In the genomic region with DNA sequence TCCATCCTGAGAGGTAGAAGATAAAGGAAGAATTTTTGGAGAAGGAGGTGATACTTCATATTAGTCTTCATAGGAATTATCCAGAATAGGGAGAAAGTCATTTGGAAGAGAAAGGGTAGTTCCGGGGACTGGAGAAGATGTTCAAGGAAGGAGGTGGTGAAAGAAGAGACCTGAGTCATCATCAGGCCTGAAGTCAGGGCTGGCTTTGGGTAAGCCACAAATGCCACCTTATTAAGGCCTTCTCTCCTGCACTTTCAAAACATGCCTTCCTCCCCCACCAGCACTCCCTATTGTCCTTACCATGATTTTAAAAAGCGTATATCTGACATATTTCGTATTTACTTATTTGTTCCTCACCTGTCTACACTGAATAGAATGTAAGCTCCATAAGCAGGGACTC, we compare ENCODE assay signal across 20 cellular contexts.
DNase-seq lines count a peak whose midpoint lies in the region; ATAC-seq and TF ChIP-seq lines count a peak whose summit lies in the region.
"Had no signal": no experiment of that assay in that cellular context is flagged by ENCODE, and none has a peak within 500 bp of the region (broad histone marks: within the 10 kb centered on the region; RNA-seq: fewer than 3 reads in every experiment).

No MANE protein-coding gene starts in this region.

- ATAC-seq in GM18505 (IDR thresholded peaks at IDR 0.05; ENCODE audit: unreplicated experiment): no peak
- no peak for ATAC-seq in GM18873 (IDR thresholded peaks at IDR 0.05; ENCODE audit: low FRiP score, unreplicated experiment)
- ATAC-seq in HG03342 (IDR thresholded peaks at IDR 0.05; ENCODE audit: unreplicated experiment): no peak

- H3K9me3 ChIP-seq in H9 (ENCODE audit: control insufficient read depth, low read depth, low read length): no peaks in the 10 kb centered on the region
- H3K9me3 ChIP-seq: A549 had no signal

- no peaks in the 10 kb centered on the region for H3K23me2 ChIP-seq in H9 (ENCODE audit: insufficient read length, low read depth, low read length, poor library complexity, severe bottlenecking)

- no peak overlapping the region for H2BK12ac ChIP-seq in H9 (ENCODE audit: insufficient read length, low read depth, low read length)

- peak; percentile 41 for DNase-seq in AG10803 (ENCODE audit: low read depth)
- no peak for DNase-seq in H9
- DNase-seq in RPMI7951 (ENCODE audit: low read depth): peak; percentile 7
- DNase-seq in glomerular visceral epithelial cell (ENCODE audit: extremely low spot score): peak; percentile 5
- no peak for DNase-seq in NCI-H1092 treated with DMSO at 0.1 percent for 48 hours (lab: John Stamatoyannopoulos, UW)
- DNase-seq: C1 segment of cervical spinal cord; CD8-positive, alpha-beta memory T cell; DMS53; HCEC 1CT; KBM-7; NCI-H1105; NCI-H2081; NCI-H2171 treated with DMSO at 0.1 percent for 48 hours; NK-92 treated with Interleukin-12 subunit alpha and Interleukin-12 subunit beta, amount 100 ng/mL, for 24 hours; OCI-M1; RPMI8226 had no signal

- H3K4me1 ChIP-seq in H9 (ENCODE audit: insufficient read depth, low read length): no peaks in the 10 kb centered on the region

- peak overlapping the region; percentile 23 for H3K9ac ChIP-seq in H9 (ENCODE audit: extremely low read depth, insufficient read length, low read length)

- H3K36me3 Mint-ChIP-seq in H9 (ENCODE audit: insufficient read depth in 1 of 3, low read depth in 3 of 3): peaks cover 0 to 3% (median 0%) of the 10 kb centered on the region in 3 experiments; a peak in 2 of 7 replicates

- no peak overlapping the region for H3K4me3 Mint-ChIP-seq in H9
- H3K4me3 Mint-ChIP-seq: CD8-positive, alpha-beta memory T cell had no signal

- no peak overlapping the region for H3K4me2 ChIP-seq in H9 (ENCODE audit: insufficient read depth, insufficient read length, low read length)
- H3K4me2 ChIP-seq: A549 had no signal

- H3K9me3 Mint-ChIP-seq in H9: no peaks in the 10 kb centered on the region
- H3K9me3 Mint-ChIP-seq: CD8-positive, alpha-beta memory T cell had no signal

- H3K4ac ChIP-seq in H9 (ENCODE audit: low read depth, low read length): no peak overlapping the region

- H3K27me3 Mint-ChIP-seq in H9 (ENCODE audit: low read depth): no peaks in the 10 kb centered on the region
- H3K27me3 Mint-ChIP-seq: CD8-positive, alpha-beta memory T cell had no signal

- H2BK20ac ChIP-seq in H9 (ENCODE audit: low read depth, low read length, poor library complexity, severe bottlenecking): no peak overlapping the region

- no peak overlapping the region for H2BK5ac ChIP-seq in H9 (ENCODE audit: insufficient read length, low read length)

- H4K8ac ChIP-seq in H9 (replicated peaks; ENCODE audit: insufficient read length, low read depth, low read length): no peak overlapping the region

- H3K27me3 ChIP-seq in H9 (ENCODE audit: insufficient read depth, low read length): no peaks in the 10 kb centered on the region

- H2AK5ac ChIP-seq in H9 (ENCODE audit: insufficient read length, low read length): no peak overlapping the region

- no peak overlapping the region for H4K5ac ChIP-seq in H9 (ENCODE audit: insufficient read length, low read depth, low read length)

- no peak overlapping the region for H3K23ac ChIP-seq in H9 (ENCODE audit: insufficient read length, low read depth, low read length)

- H3K79me2 ChIP-seq in H9 (ENCODE audit: insufficient read depth, low read length): no peaks in the 10 kb centered on the region

- no peak overlapping the region for H3K27ac ChIP-seq in H9 (ENCODE audit: insufficient read length, low read depth, low read length)
- H3K27ac ChIP-seq: A549 had no signal

- no peaks in the 10 kb centered on the region for H4K20me1 ChIP-seq in H9 (ENCODE audit: control insufficient read depth, insufficient read depth, insufficient read length)

- no peak overlapping the region for H3K4me3 ChIP-seq in AG10803 (ENCODE audit: low read length)
- H3K4me3 ChIP-seq: A549 had no signal

- H3K27ac Mint-ChIP-seq in H9: peak overlapping the region in 1 of 3 experiments; percentile 68; a peak in 1 of 7 replicates

- H2BK120ac ChIP-seq in H9 (ENCODE audit: low read depth, low read length, poor library complexity, severe bottlenecking): no peak overlapping the region

- TF ChIP-seq CTCF in AG10803 (conservative IDR thresholded peaks at IDR 0.05; ENCODE audit: low read length) (no peak), H9 (conservative IDR thresholded peaks at IDR 0.05) (no peak)

- H2BK15ac ChIP-seq in H9 (ENCODE audit: low read depth, low read length): no peak overlapping the region; the same call in 1 of the 2 replicates

- H3K4me1 Mint-ChIP-seq in H9: peaks cover 9 to 14% of the 10 kb centered on the region in 2 experiments
- H3K4me1 Mint-ChIP-seq: CD8-positive, alpha-beta memory T cell had no signal

- H3K14ac ChIP-seq in H9 (ENCODE audit: insufficient read depth, low read length): no peak overlapping the region

- H3K18ac ChIP-seq in H9 (ENCODE audit: insufficient read length, low read depth, low read length): no peak overlapping the region

- H4K91ac ChIP-seq in H9 (ENCODE audit: insufficient read length, low read depth, low read length): no peak overlapping the region

- no CpG with 5 or more reads among the region's 3 CpGs for WGBS in H9 (ENCODE audit: extremely low coverage, insufficient read length, low lambda C conversion rate)

- no peaks in the 10 kb centered on the region for H3K79me1 ChIP-seq in H9 (ENCODE audit: insufficient read depth, low read depth, low read length, poor library complexity, severe bottlenecking)

- H3T11ph ChIP-seq in H9 (ENCODE audit: low read length): no peak overlapping the region

- no peak for TF ChIP-seq POLR2A in GM18505 (IDR thresholded peaks at IDR 0.05; ENCODE audit: borderline replicate concordance, extremely low read depth, insufficient read depth, insufficient read length)

- H2AFZ ChIP-seq in H9 (ENCODE audit: low read length): no peak overlapping the region

- H3K56ac ChIP-seq in H9 (ENCODE audit: insufficient read length, low read depth, low read length): no peak overlapping the region

Comparison
In these comparisons a context has a peak if more than half of its experiments do, and no peak if none do; other contexts are left out.
1. DNase-seq: peak in AG10803 (single experiment), RPMI7951 (single experiment) and glomerular visceral epithelial cell (single experiment); none in H9 (single experiment) and NCI-H1092 treated with DMSO at 0.1 percent for 48 hours (single experiment).